In the genomic region with DNA sequence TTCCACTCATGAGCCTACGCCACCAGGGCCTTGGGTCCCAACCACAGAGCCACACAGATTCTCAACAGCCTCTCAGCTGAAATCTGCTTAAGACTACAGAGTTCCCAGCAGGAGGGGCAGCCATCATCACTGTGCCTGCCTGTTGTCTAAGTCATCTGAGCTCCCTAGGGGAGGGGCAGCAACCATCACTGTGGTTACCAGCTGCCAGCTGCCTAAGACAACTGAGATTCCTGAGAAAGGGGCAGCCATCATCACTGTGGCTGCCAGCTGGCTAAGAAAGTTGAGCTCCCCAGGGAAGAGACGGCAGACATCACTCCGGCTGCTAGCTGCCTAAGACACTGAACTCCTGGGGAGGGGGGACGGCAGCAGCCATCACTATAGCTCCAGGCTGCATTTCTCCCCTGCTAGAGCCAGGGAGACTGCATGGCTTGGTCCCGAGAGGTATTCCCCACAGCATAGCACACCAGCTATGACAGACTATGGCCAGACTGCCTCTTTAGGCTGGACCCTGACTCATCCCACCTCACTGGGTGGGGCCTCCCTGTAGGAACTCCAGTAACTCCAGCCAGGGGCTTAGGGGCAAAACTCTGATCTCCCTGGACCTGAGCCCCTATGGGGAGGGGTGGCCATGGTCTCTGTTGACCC, we compare ENCODE assay signal across 16 cellular contexts. TPM values are rescaled to one million over a fixed set of nuclear protein-coding genes. Genes with fewer than 3 reads are reported as not detected.
DNase-seq lines count a peak whose midpoint lies in the region; ATAC-seq lines count a peak whose summit lies in the region.
"Had no signal": no experiment of that assay in that cellular context is flagged by ENCODE, and none has a peak within 500 bp of the region (broad histone marks: within the 10 kb centered on the region; RNA-seq: fewer than 3 reads in every experiment).

No MANE protein-coding gene starts in this region.

- H3K36me3 ChIP-seq in skeletal muscle satellite cell (ENCODE audit: insufficient read depth, low read length), result no peaks in the 10 kb centered on the region
- H3K36me3 ChIP-seq: left ventricle myocardium inferior had no signal

- H3K27me3 ChIP-seq in skeletal muscle satellite cell (ENCODE audit: control insufficient read depth, insufficient read depth, low read length), result peaks cover 34% of the 10 kb centered on the region

- no peak for ATAC-seq in HG02678 (IDR thresholded peaks at IDR 0.05; ENCODE audit: unreplicated experiment)
- no peak for ATAC-seq in HG03159 (IDR thresholded peaks at IDR 0.05; ENCODE audit: unreplicated experiment)
- ATAC-seq: stimulated activated naive CD8-positive, alpha-beta T cell treated with anti-CD3 and anti-CD28 coated beads, Interleukin-15, amount 100 ng/mL, for 72 hours had no signal

- H3K4me2 ChIP-seq in skeletal muscle satellite cell (ENCODE audit: low read length), result peak overlapping the region; percentile 17

- no peaks in the 10 kb centered on the region for H3K9me3 ChIP-seq in skeletal muscle satellite cell (replicated peaks; ENCODE audit: low read length)

- no peak overlapping the region for H3K4me3 ChIP-seq in skeletal muscle satellite cell (ENCODE audit: low read length)
- H3K4me3 ChIP-seq: left ventricle myocardium inferior had no signal

- peaks cover 8% of the 10 kb centered on the region for H3K4me1 ChIP-seq in skeletal muscle satellite cell (ENCODE audit: control insufficient read depth, insufficient read depth, low read length)
- H3K4me1 ChIP-seq: left ventricle myocardium inferior had no signal

- no peak overlapping the region for H3K9ac ChIP-seq in skeletal muscle satellite cell (ENCODE audit: low read depth, low read length)

- DNase-seq in NCI-H1417 (lab: John Stamatoyannopoulos, UW) (peak; percentile 49 to 93 (median 76)), NCI-H1417 treated with DMSO at 0.1 percent for 48 hours (lab: John Stamatoyannopoulos, UW) (no peak), NCI-H2107 (lab: John Stamatoyannopoulos, UW) (peak; percentile 81), dedifferentiated amniotic fluid mesenchymal stem cell (ENCODE audit: extremely low spot score) (peak; percentile 32), activated gamma-delta T cell treated with Interleukin-2 at 50 U/mL for 16 hours (no peak)
- DNase-seq: activated CD4-positive, alpha-beta memory T cell treated with anti-CD3 and anti-CD28 coated beads, Interleukin-2, amount 10 ng/mL, durations not matched to agents 7 days and 5 days; activated naive CD8-positive, alpha-beta T cell treated with anti-CD3 and anti-CD28 coated beads, Interleukin-2, amount 10 ng/mL, durations not matched to agents 7 days and 5 days; cortex of kidney; left ventricle myocardium inferior; NK-92 treated with Interleukin-12 subunit alpha and Interleukin-12 subunit beta, amount 100 ng/mL, for 24 hours; occipital lobe; stimulated activated CD4-positive, alpha-beta T cell treated with anti-CD3 and anti-CD28 coated beads, Interleukin-2, amount 100 ng/mL, for 48 hours; stimulated activated naive CD8-positive, alpha-beta T cell treated with anti-CD3 and anti-CD28 coated beads, Interleukin-15, amount 100 ng/mL, for 72 hours had no signal

RNA-seq across cellular contexts. Expression of gene C14orf132, which starts 37.2 kb away (rescaled TPM):
- 5.1 and 9.4 TPM in 2 replicates for total RNA-seq in skeletal muscle satellite cell (2012; rRNA removed)

Comparison
In these comparisons a context has a peak if more than half of its experiments do, and no peak if none do; other contexts are left out.
1. DNase-seq: peak in NCI-H1417 (3 of 3), NCI-H2107 (single experiment) and dedifferentiated amniotic fluid mesenchymal stem cell (single experiment); none in NCI-H1417 treated with DMSO at 0.1 percent for 48 hours (single experiment) and activated gamma-delta T cell treated with Interleukin-2 at 50 U/mL for 16 hours (single experiment).